1 cellular context compared by ENCODE assay signal in genomic region chr15:25333049-25333448, GRCh38.
TF ChIP-seq lines count a peak whose summit lies in the region.

No MANE protein-coding gene starts in this region.

TF ChIP-seq in GM23338, 12 proteins besides CTCF, POLR2A, EP300 and RAD21 (continued from another document):
- no peak for TF ChIP-seq REST (IDR thresholded peaks at IDR 0.05; ENCODE audit: unreplicated experiment)
- no peak for TF ChIP-seq ETS1 (IDR thresholded peaks at IDR 0.05)
- TF ChIP-seq ZNF462 (CRISPR knock-in tag; IDR thresholded peaks at IDR 0.05) = no peak
- TF ChIP-seq EZH2 (IDR thresholded peaks at IDR 0.05; ENCODE audit: low read depth, unreplicated experiment) = no peak
- no peak for TF ChIP-seq POLR2AphosphoS5 (IDR thresholded peaks at IDR 0.05; ENCODE audit: low read depth)
